Comparison of ENCODE assay signal across 23 cellular contexts in the genomic region with DNA sequence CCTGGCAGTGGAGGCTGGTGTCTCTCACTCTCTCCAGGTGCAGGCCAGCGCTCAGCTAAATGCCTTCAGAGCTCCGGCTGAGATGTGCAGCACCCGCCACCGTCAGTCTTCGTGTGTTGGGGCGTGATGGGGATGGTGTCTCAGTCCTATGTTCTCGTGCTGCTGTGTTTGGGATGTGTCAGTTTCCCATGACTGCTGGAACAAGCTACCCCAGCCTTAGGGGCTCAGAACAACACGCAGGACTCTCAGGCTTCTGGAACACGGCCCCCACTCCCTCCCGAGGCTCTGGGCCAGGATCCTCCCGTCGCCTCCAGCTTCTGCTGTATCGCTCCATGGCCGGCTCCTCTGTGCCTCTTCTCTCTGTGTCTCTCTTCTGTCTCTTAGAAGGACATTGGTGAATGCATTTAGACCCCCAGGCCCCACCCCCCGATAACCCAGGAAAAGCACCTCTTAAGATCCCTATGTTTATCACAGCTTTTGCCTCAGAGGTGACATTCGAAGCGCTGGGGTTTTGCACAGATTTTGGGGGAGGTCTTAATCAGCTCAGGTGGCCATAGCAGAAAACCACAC.
"Had no signal": no experiment of that assay in that cellular context is flagged by ENCODE, and none has a peak within 500 bp of the region (broad histone marks: within the 10 kb centered on the region; RNA-seq: fewer than 3 reads in every experiment).

No MANE protein-coding gene starts in this region.

- H3K36me3 Mint-ChIP-seq: activated naive CD4-positive, alpha-beta T cell treated with anti-CD3 and anti-CD28 coated beads, Interleukin-2, amount 50 U/mL, for 72 hours; naive thymus-derived CD4-positive, alpha-beta T cell had no signal

- H3K27ac Mint-ChIP-seq: activated B cell treated with CpG ODN at 0.5 μM for 24 hours; activated CD4-positive, alpha-beta T cell treated with anti-CD3 and anti-CD28 coated beads for 36 hours; activated naive CD4-positive, alpha-beta T cell treated with anti-CD3 and anti-CD28 coated beads, Interleukin-2, amount 50 U/mL, for 72 hours; activated T-helper 1 cell treated with anti-CD3 and anti-CD28 coated beads, Interleukin-12 subunit alpha, Interleukin-12 subunit beta, Interleukin-2, Interleukin-4 antibody, amounts not matched to agents 30 ng/mL and 10 ng/mL and 1 ng/mL, durations not matched to agents 14 hours and 24 hours and 36 hours; effector memory CD8-positive, alpha-beta T cell; progenitor cell of endocrine pancreas; T-helper 17 cell had no signal

- H3K4me3 ChIP-seq: dorsolateral prefrontal cortex, esophagus squamous epithelium, gastrocnemius medialis, lower lobe of right lung, spleen, thyroid gland had no signal

- H3K4me3 Mint-ChIP-seq: activated B cell treated with CpG ODN at 0.5 μM for 24 hours; activated CD4-positive, alpha-beta T cell treated with anti-CD3 and anti-CD28 coated beads for 36 hours; activated T-helper 1 cell treated with anti-CD3 and anti-CD28 coated beads, Interleukin-12 subunit alpha, Interleukin-12 subunit beta, Interleukin-2, Interleukin-4 antibody, amounts not matched to agents 30 ng/mL and 10 ng/mL and 1 ng/mL, durations not matched to agents 14 hours and 24 hours and 36 hours; central memory CD8-positive, alpha-beta T cell; effector memory CD8-positive, alpha-beta T cell; neural crest cell; T-helper 17 cell had no signal

- H3K36me3 ChIP-seq: esophagus squamous epithelium, gastrocnemius medialis, lower lobe of right lung, spleen, thyroid gland had no signal

- DNase-seq: activated B cell treated with CpG ODN at 0.5 μM for 24 hours; activated CD4-positive, alpha-beta T cell treated with anti-CD3 and anti-CD28 coated beads for 36 hours; activated CD4-positive, alpha-beta T cell treated with anti-CD3 and anti-CD28 coated beads, Interleukin-2, amount 50 U/mL, for 48 hours; effector memory CD8-positive, alpha-beta T cell; esophagus squamous epithelium; gastrocnemius medialis; hypothalamus; left cardiac atrium; lower lobe of right lung; naive thymus-derived CD4-positive, alpha-beta T cell; retina; stimulated activated CD4-positive, alpha-beta T cell treated with anti-CD3 and anti-CD28 coated beads, Interleukin-4, amount 100 ng/mL, for 24 hours; stimulated activated naive CD8-positive, alpha-beta T cell treated with anti-CD3 and anti-CD28 coated beads, Interleukin-15, Interleukin-2, amounts not matched to agents 100 U/mL and 50 U/mL, for 24 hours; SW 1271; T-helper 17 cell; thyroid gland had no signal

- H3K9me3 ChIP-seq: esophagus squamous epithelium, gastrocnemius medialis, lower lobe of right lung, spleen, thyroid gland had no signal

- ATAC-seq: activated CD4-positive, alpha-beta T cell treated with anti-CD3 and anti-CD28 coated beads for 36 hours; activated naive CD4-positive, alpha-beta T cell treated with anti-CD3 and anti-CD28 coated beads, Interleukin-2, amount 50 U/mL, for 72 hours; effector memory CD8-positive, alpha-beta T cell; gastrocnemius medialis; left cardiac atrium; naive thymus-derived CD4-positive, alpha-beta T cell; stimulated activated naive CD8-positive, alpha-beta T cell treated with anti-CD3 and anti-CD28 coated beads, Interleukin-15, Interleukin-2, amounts not matched to agents 100 U/mL and 50 U/mL, for 24 hours; T-helper 17 cell had no signal

- H3K9me3 Mint-ChIP-seq: activated B cell treated with CpG ODN at 0.5 μM for 24 hours; activated naive CD4-positive, alpha-beta T cell treated with anti-CD3 and anti-CD28 coated beads, Interleukin-2, amount 50 U/mL, for 72 hours; activated T-helper 1 cell treated with anti-CD3 and anti-CD28 coated beads, Interleukin-12 subunit alpha, Interleukin-12 subunit beta, Interleukin-2, Interleukin-4 antibody, amounts not matched to agents 30 ng/mL and 10 ng/mL and 1 ng/mL, durations not matched to agents 14 hours and 24 hours and 36 hours; central memory CD8-positive, alpha-beta T cell; neural crest cell had no signal

- H3K27ac ChIP-seq: dorsolateral prefrontal cortex, esophagus squamous epithelium, gastrocnemius medialis, lower lobe of right lung, spleen, thyroid gland had no signal

- H3K4me1 ChIP-seq: esophagus squamous epithelium, gastrocnemius medialis, lower lobe of right lung, thyroid gland had no signal

- H3K4me1 Mint-ChIP-seq: neural crest cell had no signal

- H3K27me3 ChIP-seq: thyroid gland had no signal
